18 cellular contexts compared by ENCODE assay signal in the genomic region with DNA sequence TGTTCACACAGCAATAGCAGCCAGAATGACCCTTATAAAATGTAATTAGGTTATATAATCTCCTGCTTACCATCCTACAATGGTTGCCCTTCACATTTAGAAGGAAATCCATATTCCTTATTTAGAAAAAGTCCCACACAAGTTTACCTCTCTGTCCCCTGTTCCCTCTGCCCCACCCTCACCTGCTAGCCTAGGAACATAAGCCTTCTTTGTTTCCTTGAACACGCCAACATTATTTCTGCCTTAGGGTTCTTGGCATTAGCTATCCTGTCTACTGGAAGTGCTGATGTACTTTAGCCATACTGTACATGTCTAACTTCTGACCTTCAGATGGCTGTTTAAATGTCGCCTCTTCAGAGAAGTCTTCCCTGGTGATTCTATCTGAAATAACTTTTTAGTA. TPM values are rescaled to one million over a fixed set of nuclear protein-coding genes. Genes with fewer than 3 reads are reported as not detected.
DNase-seq lines count a peak whose midpoint lies in the region; ATAC-seq and TF ChIP-seq lines count a peak whose summit lies in the region.
"Had no signal": no experiment of that assay in that cellular context is flagged by ENCODE, and none has a peak within 500 bp of the region (broad histone marks: within the 10 kb centered on the region; RNA-seq: fewer than 3 reads in every experiment).

No MANE protein-coding gene starts in this region.

- H3K27ac ChIP-seq in heart left ventricle (peak overlapping the region in 1 of 12 donors; percentile 4), mammary epithelial cell (ENCODE audit: insufficient read depth, low read depth, low read length) (peak overlapping the region; percentile 15)
- H3K27ac ChIP-seq: BLaER1 had no signal

- DNase-seq in heart left ventricle: no peak
- no peak for DNase-seq in left cardiac atrium
- DNase-seq in mammary epithelial cell: peak; percentile 50
- peak; percentile 38 to 73 for DNase-seq in left colon
- DNase-seq in WTC11 (ENCODE audit: low spot score): no peak
- no peak for DNase-seq in activated CD4-positive, alpha-beta T cell treated with anti-CD3 and anti-CD28 coated beads for 4 hours
- no peak for DNase-seq in RPMI8226
- DNase-seq: 8988T; CD4-positive, alpha-beta memory T cell; DMS79 treated with DMSO at 0.1 percent for 48 hours; GF-D8; GOT3; H7; HFFc6 had no signal

- no peaks in the 10 kb centered on the region for H3K79me2 ChIP-seq in mammary epithelial cell (ENCODE audit: insufficient read depth, low read length)

- no TSS peak for BruUV-seq in mammary epithelial cell (replicated peaks; lab: Mats Ljungman, UMichigan)

- H2AFZ ChIP-seq in mammary epithelial cell (ENCODE audit: low read depth, low read length): no peak overlapping the region

- no peak overlapping the region for H3K4me3 Mint-ChIP-seq in WTC11
- H3K4me3 Mint-ChIP-seq: CD14-positive monocyte; CD4-positive, alpha-beta memory T cell; HFFc6 had no signal

- H3K4me3 ChIP-seq in heart left ventricle (no peak overlapping the region), mammary epithelial cell (replicated peaks in 1 of 3; ENCODE audit: insufficient read depth in 1 of 3, low read depth in 2 of 3, low read length in 3 of 3) (no peak overlapping the region)
- H3K4me3 ChIP-seq: BLaER1 had no signal

- no peak for TF ChIP-seq POLR2A in heart left ventricle (IDR thresholded peaks at IDR 0.05)

- H3K36me3 ChIP-seq in heart left ventricle (peaks cover 0 to 36% (median 0%) of the 10 kb centered on the region in 9 donors), mammary epithelial cell (ENCODE audit: insufficient read depth, low read length) (no peaks in the 10 kb centered on the region)
- H3K36me3 ChIP-seq: BLaER1 had no signal

- in situ Hi-C loops in mammary epithelial cell (cut with MboI; ENCODE audit: low sequenced_read_pairs in 2 of 2): no loop called here

- no peak overlapping the region for H3K9ac ChIP-seq in mammary epithelial cell (ENCODE audit: insufficient read depth, low read length)
- H3K9ac ChIP-seq: BLaER1 had no signal

- POLR2A ChIA-PET in WTC11 (lab: Charles Lee): no interaction called here

- WGBS in heart left ventricle, 4 donors: 90 to 93% (median 91%) methylated on average over 2 of the region's 2 CpGs
- WGBS in mammary epithelial cell (ENCODE audit: low coverage, missing lambda C conversion rate): 0% methylated on average over 2 of the region's 2 CpGs

- H3K4me1 ChIP-seq in heart left ventricle: peaks cover 0 to 15% (median 4%) of the 10 kb centered on the region in 12 donors
- peaks cover 7% of the 10 kb centered on the region for H3K4me1 ChIP-seq in mammary epithelial cell (ENCODE audit: insufficient read depth, low read length)
- H3K4me1 ChIP-seq: BLaER1 had no signal

- peak in 3 of 4 donors; percentile 6 to 33 (median 11) for ATAC-seq in heart left ventricle
- ATAC-seq in left cardiac atrium: no peak
- peak; percentile 94 for ATAC-seq in left colon
- no peak for ATAC-seq in WTC11
- ATAC-seq: HCT116 had no signal

- peaks cover 3% of the 10 kb centered on the region; the same call in 1 of the 2 replicates for H3K4me1 Mint-ChIP-seq in WTC11
- H3K4me1 Mint-ChIP-seq: CD14-positive monocyte; CD4-positive, alpha-beta memory T cell had no signal

- no peaks in the 10 kb centered on the region for H3K27me3 Mint-ChIP-seq in WTC11 (ENCODE audit: low read depth)

- H3K9me3 ChIP-seq in heart left ventricle: no peaks in the 10 kb centered on the region
- no peaks in the 10 kb centered on the region for H3K9me3 ChIP-seq in mammary epithelial cell (replicated peaks; ENCODE audit: insufficient read depth, low read length)
- H3K9me3 ChIP-seq: BLaER1 had no signal

- H3K27me3 ChIP-seq in heart left ventricle: no peaks in the 10 kb centered on the region
- no peaks in the 10 kb centered on the region for H3K27me3 ChIP-seq in mammary epithelial cell (ENCODE audit: insufficient read depth, low read length)
- H3K27me3 ChIP-seq: BLaER1 had no signal

- no peaks in the 10 kb centered on the region for H3K36me3 Mint-ChIP-seq in WTC11
- H3K36me3 Mint-ChIP-seq: CD14-positive monocyte; CD4-positive, alpha-beta memory T cell had no signal

- no peak for TF ChIP-seq CTCF in heart left ventricle (IDR thresholded peaks at IDR 0.05)
- no peak for TF ChIP-seq CTCF in mammary epithelial cell (conservative IDR thresholded peaks at IDR 0.05 in 1 of 2, IDR thresholded peaks at IDR 0.05 in 1 of 2; ENCODE audit: extremely low read depth in 1 of 2, insufficient read depth in 1 of 2, low read depth in 1 of 2, low read length in 2 of 2)
- no peak for TF ChIP-seq CTCF in WTC11 (IDR thresholded peaks at IDR 0.05)

- intact Hi-C loops in heart left ventricle (cut with DNase I) (no loop called here), left cardiac atrium (cut with DNase I) (no loop called here), mammary epithelial cell (cut with micrococcal nuclease) (no loop called here), left colon (cut with DNase I, micrococcal nuclease) (no loop called here)

- dilution Hi-C loops in mammary epithelial cell (cut with HindIII; ENCODE audit: low sequenced_read_pairs): no loop called here

- H3K4me2 ChIP-seq in mammary epithelial cell (ENCODE audit: insufficient read depth, low read depth, low read length): peak overlapping the region; percentile 23
- H3K4me2 ChIP-seq: BLaER1 had no signal

- CTCF ChIA-PET in mammary epithelial cell (lab: Charles Lee; ENCODE audit: low non-redundant PET): no interaction called here
- CTCF ChIA-PET in WTC11 (lab: Charles Lee): no interaction called here

- no peaks in the 10 kb centered on the region for H4K20me1 ChIP-seq in mammary epithelial cell (ENCODE audit: insufficient read depth, low read length)
- H4K20me1 ChIP-seq: BLaER1 had no signal

- no peak overlapping the region for H3K27ac Mint-ChIP-seq in WTC11
- H3K27ac Mint-ChIP-seq: CD4-positive, alpha-beta memory T cell; HFFc6 had no signal

- H3K9me3 Mint-ChIP-seq in WTC11: no peaks in the 10 kb centered on the region
- H3K9me3 Mint-ChIP-seq: CD14-positive monocyte, HFFc6 had no signal

TF ChIP-seq in WTC11, 78 proteins besides CTCF, POLR2A, EP300 and RAD21:
- no peak for TF ChIP-seq ETV6 (CRISPR knock-in tag; IDR thresholded peaks at IDR 0.05)
- TF ChIP-seq NFE2L1 (CRISPR knock-in tag; IDR thresholded peaks at IDR 0.05): no peak
- TF ChIP-seq, protein P1, sequence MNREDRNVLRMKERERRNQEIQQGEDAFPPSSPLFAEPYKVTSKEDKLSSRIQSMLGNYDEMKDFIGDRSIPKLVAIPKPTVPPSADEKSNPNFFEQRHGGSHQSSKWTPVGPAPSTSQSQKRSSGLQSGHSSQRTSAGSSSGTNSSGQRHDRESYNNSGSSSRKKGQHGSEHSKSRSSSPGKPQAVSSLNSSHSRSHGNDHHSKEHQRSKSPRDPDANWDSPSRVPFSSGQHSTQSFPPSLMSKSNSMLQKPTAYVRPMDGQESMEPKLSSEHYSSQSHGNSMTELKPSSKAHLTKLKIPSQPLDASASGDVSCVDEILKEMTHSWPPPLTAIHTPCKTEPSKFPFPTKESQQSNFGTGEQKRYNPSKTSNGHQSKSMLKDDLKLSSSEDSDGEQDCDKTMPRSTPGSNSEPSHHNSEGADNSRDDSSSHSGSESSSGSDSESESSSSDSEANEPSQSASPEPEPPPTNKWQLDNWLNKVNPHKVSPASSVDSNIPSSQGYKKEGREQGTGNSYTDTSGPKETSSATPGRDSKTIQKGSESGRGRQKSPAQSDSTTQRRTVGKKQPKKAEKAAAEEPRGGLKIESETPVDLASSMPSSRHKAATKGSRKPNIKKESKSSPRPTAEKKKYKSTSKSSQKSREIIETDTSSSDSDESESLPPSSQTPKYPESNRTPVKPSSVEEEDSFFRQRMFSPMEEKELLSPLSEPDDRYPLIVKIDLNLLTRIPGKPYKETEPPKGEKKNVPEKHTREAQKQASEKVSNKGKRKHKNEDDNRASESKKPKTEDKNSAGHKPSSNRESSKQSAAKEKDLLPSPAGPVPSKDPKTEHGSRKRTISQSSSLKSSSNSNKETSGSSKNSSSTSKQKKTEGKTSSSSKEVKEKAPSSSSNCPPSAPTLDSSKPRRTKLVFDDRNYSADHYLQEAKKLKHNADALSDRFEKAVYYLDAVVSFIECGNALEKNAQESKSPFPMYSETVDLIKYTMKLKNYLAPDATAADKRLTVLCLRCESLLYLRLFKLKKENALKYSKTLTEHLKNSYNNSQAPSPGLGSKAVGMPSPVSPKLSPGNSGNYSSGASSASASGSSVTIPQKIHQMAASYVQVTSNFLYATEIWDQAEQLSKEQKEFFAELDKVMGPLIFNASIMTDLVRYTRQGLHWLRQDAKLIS (CRISPR knock-in tag; IDR thresholded peaks at IDR 0.05; ENCODE audit: borderline replicate concordance): no peak
- TF ChIP-seq HMGA2 (CRISPR knock-in tag; IDR thresholded peaks at IDR 0.05): no peak

RNA-seq across cellular contexts. Expression of a gene that starts 28.4 kb away (rescaled TPM):
- 10 to 100 TPM; 32.9 to 52.9 (median 43.7) TPM for total RNA-seq in heart left ventricle
- polyA plus RNA-seq in heart left ventricle: 10 to 100 TPM; 24.2 to 44.4 TPM
- total RNA-seq in left cardiac atrium: 10 to 100 TPM; 36.1 to 43.0 TPM
- total RNA-seq in mammary epithelial cell: 10 to 100 TPM; 41.1 to 62.0 TPM
- 10.4 TPM for polyA plus RNA-seq in mammary epithelial cell
- polyA minus RNA-seq in mammary epithelial cell: 25.0 TPM
- 10 to 100 TPM; 67.0 to 89.0 TPM for total RNA-seq in left colon
- 17.1 to 20.1 TPM (median 19.2 TPM) in 3 replicates for total RNA-seq in WTC11 (2021)

RNA-seq across cellular contexts. Expression of a gene that starts 48.5 kb away (rescaled TPM):
- total RNA-seq in heart left ventricle: 1,000 to 10,000 TPM in 1 of 9 donors, 100 to 1,000 TPM in 8; 466 to 1,072 (median 885) TPM
- polyA plus RNA-seq in heart left ventricle: 100 to 1,000 TPM; 592 to 872 TPM
- 100 to 1,000 TPM; 523 to 547 TPM for total RNA-seq in left cardiac atrium
- not detected for total RNA-seq in mammary epithelial cell
- not detected for polyA plus RNA-seq in mammary epithelial cell
- polyA minus RNA-seq in mammary epithelial cell: not detected
- not detected for total RNA-seq in left colon
- not detected in 3 replicates for total RNA-seq in WTC11 (2021)
- total RNA-seq: A673; CD4-positive, alpha-beta memory T cell; H7 had no signal
- polyA plus RNA-seq: CD14-positive monocyte; CD4-positive, alpha-beta memory T cell had no signal

Comparison
In these comparisons a context has a peak if more than half of its experiments do, and no peak if none do; other contexts are left out.
1. ATAC-seq: peak in heart left ventricle (3 of 4) and left colon (single experiment); none in left cardiac atrium (0 of 2) and WTC11 (single experiment).
2. DNase-seq: peak in mammary epithelial cell (single experiment) and left colon (2 of 2); none in heart left ventricle (0 of 5), left cardiac atrium (single experiment), WTC11 (single experiment), activated CD4-positive, alpha-beta T cell treated with anti-CD3 and anti-CD28 coated beads for 4 hours (0 of 2) and RPMI8226 (single experiment).
3. RNA of a gene that starts 48.5 kb away (total RNA-seq): 466 to 1,072 TPM in heart left ventricle and 523 to 547 TPM in left cardiac atrium; not detected in left colon, not detected in mammary epithelial cell and not detected in WTC11; every median in the first group is over 100 times any median in the second.